Comparison of ENCODE assay signal across 8 cellular contexts in the genomic region with DNA sequence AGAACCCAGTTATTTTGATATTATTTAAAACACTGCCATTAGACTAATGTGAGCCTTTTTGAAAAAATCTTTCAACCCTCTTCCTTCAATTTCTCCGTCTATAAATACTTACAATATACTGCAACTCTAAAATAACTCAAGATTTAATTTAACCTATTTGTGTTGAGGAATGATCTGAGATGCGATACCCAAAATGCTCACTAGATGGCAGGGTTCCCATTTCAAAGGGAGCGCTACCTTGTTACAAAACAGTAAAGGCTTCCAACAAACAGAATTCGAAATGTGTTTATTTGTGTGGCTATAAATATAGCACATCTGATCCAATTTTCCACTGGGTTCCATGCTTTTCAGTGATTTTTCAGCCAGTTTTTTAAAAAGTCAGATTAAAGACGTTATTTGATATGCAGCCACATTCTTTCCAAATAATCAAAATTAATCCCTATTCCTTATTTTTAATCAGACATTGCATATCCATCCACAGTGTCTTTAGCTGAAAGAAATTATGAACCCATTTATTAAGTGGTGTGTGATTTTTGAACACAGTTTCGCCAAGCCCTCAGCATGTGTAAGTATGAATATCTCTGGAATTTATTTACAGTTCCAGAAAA.
DNase-seq lines count a peak whose midpoint lies in the region; ATAC-seq and TF ChIP-seq lines count a peak whose summit lies in the region.

No MANE protein-coding gene starts in this region.

- no peak overlapping the region for H3K4me3 ChIP-seq in AG09309 (ENCODE audit: control insufficient read depth, low read depth, low read length)
- H3K4me3 ChIP-seq in cardiac muscle cell = no peak overlapping the region

- H3K9me3 ChIP-seq in cardiac muscle cell (ENCODE audit: low read depth) = no peaks in the 10 kb centered on the region

- peak; percentile 28 for DNase-seq in AG09309 (ENCODE audit: low read depth)
- DNase-seq in NCI-H748 treated with DMSO at 0.1 percent for 48 hours (lab: John Stamatoyannopoulos, UW) = peak; percentile 17
- peak; percentile 49 for DNase-seq in activated naive CD4-positive, alpha-beta T cell treated with anti-CD3 and anti-CD28 coated beads, Interleukin-2, amount 10 ng/mL, durations not matched to agents 7 days and 5 days
- DNase-seq in cardiac muscle cell (ENCODE audit: low read depth in 1 of 2, low spot score in 1 of 2) = peak; percentile 69 to 77
- peak; percentile 65 for DNase-seq in putamen (ENCODE audit: low spot score)

- no peak overlapping the region for H3K4me3 Mint-ChIP-seq in activated naive CD4-positive, alpha-beta T cell treated with anti-CD3 and anti-CD28 coated beads, Interleukin-2, amount 10 ng/mL, durations not matched to agents 7 days and 5 days

- no peak overlapping the region for H3K27ac ChIP-seq in cardiac muscle cell

- peaks cover 4% of the 10 kb centered on the region for H3K27me3 Mint-ChIP-seq in activated naive CD4-positive, alpha-beta T cell treated with anti-CD3 and anti-CD28 coated beads, Interleukin-2, amount 10 ng/mL, durations not matched to agents 7 days and 5 days

- CTCF ChIA-PET in activated naive CD4-positive, alpha-beta T cell treated with anti-CD3 and anti-CD28 coated beads, Interleukin-2, amount 10 ng/mL, durations not matched to agents 7 days and 5 days (lab: Charles Lee) = no interaction called here

- H3K4me1 Mint-ChIP-seq in activated naive CD4-positive, alpha-beta T cell treated with anti-CD3 and anti-CD28 coated beads, Interleukin-2, amount 10 ng/mL, durations not matched to agents 7 days and 5 days = no peaks in the 10 kb centered on the region

- no peaks in the 10 kb centered on the region for H3K9me3 Mint-ChIP-seq in activated naive CD4-positive, alpha-beta T cell treated with anti-CD3 and anti-CD28 coated beads, Interleukin-2, amount 10 ng/mL, durations not matched to agents 7 days and 5 days

- peaks cover 8% of the 10 kb centered on the region for H3K4me1 ChIP-seq in cardiac muscle cell (ENCODE audit: low read depth)

- peak; percentile 84 for TF ChIP-seq CTCF in AG09309 (IDR thresholded peaks at IDR 0.05; ENCODE audit: control insufficient read depth, insufficient read depth, low read depth, low read length, missing control alignments)
- TF ChIP-seq CTCF in GM12874 (IDR thresholded peaks at IDR 0.05; ENCODE audit: insufficient read depth, low read depth, low read length) = peak; percentile 57
- TF ChIP-seq CTCF in cardiac muscle cell (IDR thresholded peaks at IDR 0.05; ENCODE audit: low read depth, low read length) = peak; percentile 81

- no peaks in the 10 kb centered on the region for H3K36me3 ChIP-seq in cardiac muscle cell

- no peaks in the 10 kb centered on the region for H3K27me3 ChIP-seq in cardiac muscle cell

- no peaks in the 10 kb centered on the region for H3K36me3 Mint-ChIP-seq in activated naive CD4-positive, alpha-beta T cell treated with anti-CD3 and anti-CD28 coated beads, Interleukin-2, amount 10 ng/mL, durations not matched to agents 7 days and 5 days

- H3K27ac Mint-ChIP-seq in activated naive CD4-positive, alpha-beta T cell treated with anti-CD3 and anti-CD28 coated beads, Interleukin-2, amount 10 ng/mL, durations not matched to agents 7 days and 5 days = no peak overlapping the region

- ATAC-seq in HG03066 (IDR thresholded peaks at IDR 0.05; ENCODE audit: low read depth, unreplicated experiment) = peak; percentile 65
- ATAC-seq in GM21447 (IDR thresholded peaks at IDR 0.05; ENCODE audit: unreplicated experiment) = no peak

Comparison
In these comparisons a context has a peak if more than half of its experiments do, and no peak if none do; other contexts are left out.
1. DNase-seq: peak in every context shown above with its lines; median percentile 73 in cardiac muscle cell; 65 in putamen; 49 in activated naive CD4-positive, alpha-beta T cell treated with anti-CD3 and anti-CD28 coated beads, Interleukin-2, amount 10 ng/mL, durations not matched to agents 7 days and 5 days; 28 in AG09309; 17 in NCI-H748 treated with DMSO at 0.1 percent for 48 hours.